8 cellular contexts compared by ENCODE assay signal in genomic region chr1:231420959-231421615, GRCh38. TPM values are rescaled to one million over a fixed set of nuclear protein-coding genes. Genes with fewer than 3 reads are reported as not detected.
DNase-seq lines count a peak whose midpoint lies in the region; ATAC-seq and TF ChIP-seq lines count a peak whose summit lies in the region.

No MANE protein-coding gene starts in this region.

- no peaks in the 10 kb centered on the region for H3K27me3 ChIP-seq in CD4-positive, alpha-beta memory T cell (ENCODE audit: insufficient read depth, low read length)
- no peaks in the 10 kb centered on the region for H3K27me3 ChIP-seq in HL-60 (ENCODE audit: insufficient read depth, poor library complexity, severe bottlenecking)

- H3K4me1 Mint-ChIP-seq in CD4-positive, alpha-beta memory T cell, result peaks cover 35 to 57% (median 46%) of the 10 kb centered on the region in 4 donors
- H3K4me1 Mint-ChIP-seq in MCF 10A (ENCODE audit: insufficient read depth, unreplicated experiment), result peaks cover 39% of the 10 kb centered on the region

- H3K27ac Mint-ChIP-seq in CD4-positive, alpha-beta memory T cell, result peak overlapping the region; percentile 64 to 97 (median 92)
- peak overlapping the region; percentile 73 for H3K27ac Mint-ChIP-seq in MCF 10A (ENCODE audit: low read depth, unreplicated experiment)

- H3K36me3 Mint-ChIP-seq in CD4-positive, alpha-beta memory T cell, result peaks cover 8 to 17% of the 10 kb centered on the region in 2 donors
- no peaks in the 10 kb centered on the region for H3K36me3 Mint-ChIP-seq in MCF 10A (ENCODE audit: insufficient read depth, unreplicated experiment)

- no TSS peak for BruUV-seq in MCF 10A (replicated peaks; lab: Mats Ljungman, UMichigan)

- H3K9me3 ChIP-seq in CD4-positive, alpha-beta memory T cell (ENCODE audit: control insufficient read depth in 1 of 2, low read length in 2 of 2), result no peaks in the 10 kb centered on the region

- H3K27me3 Mint-ChIP-seq in CD4-positive, alpha-beta memory T cell, result no peaks in the 10 kb centered on the region
- H3K27me3 Mint-ChIP-seq in MCF 10A (ENCODE audit: insufficient read depth, unreplicated experiment), result no peaks in the 10 kb centered on the region

- ATAC-seq in GM19467 (IDR thresholded peaks at IDR 0.05; ENCODE audit: unreplicated experiment), result peak; percentile 17

- intact Hi-C loops in CD4-positive, alpha-beta memory T cell (cut with micrococcal nuclease), result loop anchor here (1.0 to 5.0 kb wide), 5 partner anchors 44 to 444 kb away; partner anchors contain the start of genes ARV1, GNPAT, SPRTN and TTC13
- intact Hi-C loops in MCF 10A (cut with micrococcal nuclease), result loop anchor here (2.0 kb wide), 2 partner anchors 26 to 38 kb away; no protein-coding TSS in a partner anchor

- H3K4me3 ChIP-seq in CD4-positive, alpha-beta memory T cell (ENCODE audit: low read length in 2 of 2), result peak overlapping the region; percentile 70 to 80
- peak overlapping the region; percentile 49 for H3K4me3 ChIP-seq in HL-60 (replicated peaks; ENCODE audit: insufficient read depth, low read length)

- peak overlapping the region; percentile 89 to 97 (median 95) for H3K4me3 Mint-ChIP-seq in CD4-positive, alpha-beta memory T cell
- H3K4me3 Mint-ChIP-seq in MCF 10A (ENCODE audit: unreplicated experiment), result peak overlapping the region; percentile 82

- POLR2A ChIA-PET in CD4-positive, alpha-beta memory T cell (lab: Charles Lee; ENCODE audit: partially characterized antibody), result interaction anchor here (0.7 to 3.3 kb wide), 20 partner anchors 9 to 442 kb away, joined by 3 to 52 read pairs (median 6); partner anchors contain the start of genes ARV1, DISC1, EXOC8 and SPRTN
- POLR2A ChIA-PET in MCF 10A (lab: Yijun Ruan, JAX), result interaction anchor here (0.5 to 9.9 kb wide), 34 partner anchors 8 to 371 kb away, joined by 3 to 247 read pairs (median 4); partner anchors contain the start of genes EXOC8, SPRTN and TSNAX

- H3K4me1 ChIP-seq in CD4-positive, alpha-beta memory T cell (ENCODE audit: insufficient read depth, low read length), result peaks cover 54% of the 10 kb centered on the region

- peak; percentile 21 to 52 (median 31) for DNase-seq in CD4-positive, alpha-beta memory T cell
- DNase-seq in HL-60 (ENCODE audit: low read depth in 1 of 2, low spot score in 1 of 2) (peak in 1 of 2 experiments; percentile 42), T-helper 9 cell (peak; percentile 28), MCF 10A (ENCODE audit: unreplicated experiment) (peak; percentile 70), iPS-NIHi7 (ENCODE audit: extremely low spot score) (peak; percentile 20), smooth muscle cell of the brain vasculature (ENCODE audit: low read depth, low spot score) (peak; percentile 23), NCI-H226 (no peak)

- H3K36me3 ChIP-seq in CD4-positive, alpha-beta memory T cell (ENCODE audit: insufficient read depth, low read length), result no peaks in the 10 kb centered on the region

- TF ChIP-seq CTCF in HL-60 (IDR thresholded peaks at IDR 0.05; ENCODE audit: insufficient read depth, low read length) (no peak), MCF 10A (IDR thresholded peaks at IDR 0.05; ENCODE audit: unreplicated experiment) (no peak)

- CTCF ChIA-PET in CD4-positive, alpha-beta memory T cell (lab: Charles Lee; ENCODE audit: partially characterized antibody), result interaction anchor here (0.7 to 2.2 kb wide), 4 partner anchors 62 to 83 kb away, joined by 3 to 7 read pairs (median 4); partner anchors contain the start of genes EXOC8 and SPRTN
- CTCF ChIA-PET in MCF 10A (lab: Yijun Ruan, JAX), result interaction anchor here (0.6 to 3.6 kb wide), 21 partner anchors 9 to 1281 kb away, joined by 3 to 27 read pairs (median 5); partner anchors contain the start of genes EXOC8 and SPRTN

- H3K9me3 Mint-ChIP-seq in CD4-positive, alpha-beta memory T cell, result no peaks in the 10 kb centered on the region
- no peaks in the 10 kb centered on the region for H3K9me3 Mint-ChIP-seq in MCF 10A (ENCODE audit: unreplicated experiment)

- H3K27ac ChIP-seq in CD4-positive, alpha-beta memory T cell (ENCODE audit: low read depth, low read length), result peak overlapping the region; percentile 62
- peak overlapping the region; percentile 79 for H3K27ac ChIP-seq in HL-60 (replicated peaks)

RNA-seq across cellular contexts. Expression of gene EGLN1, which starts 1.0 kb away (rescaled TPM):
- total RNA-seq in CD4-positive, alpha-beta memory T cell, result 10 to 100 TPM; 23.5 to 29.3 TPM
- polyA plus RNA-seq in CD4-positive, alpha-beta memory T cell, result 10 to 100 TPM; 26.0 to 32.1 TPM
- total RNA-seq in MCF 10A (2022), result 67.3 and 68.8 TPM in 2 replicates
